ENCODE assay signal across 1 cellular context in the genomic region with DNA sequence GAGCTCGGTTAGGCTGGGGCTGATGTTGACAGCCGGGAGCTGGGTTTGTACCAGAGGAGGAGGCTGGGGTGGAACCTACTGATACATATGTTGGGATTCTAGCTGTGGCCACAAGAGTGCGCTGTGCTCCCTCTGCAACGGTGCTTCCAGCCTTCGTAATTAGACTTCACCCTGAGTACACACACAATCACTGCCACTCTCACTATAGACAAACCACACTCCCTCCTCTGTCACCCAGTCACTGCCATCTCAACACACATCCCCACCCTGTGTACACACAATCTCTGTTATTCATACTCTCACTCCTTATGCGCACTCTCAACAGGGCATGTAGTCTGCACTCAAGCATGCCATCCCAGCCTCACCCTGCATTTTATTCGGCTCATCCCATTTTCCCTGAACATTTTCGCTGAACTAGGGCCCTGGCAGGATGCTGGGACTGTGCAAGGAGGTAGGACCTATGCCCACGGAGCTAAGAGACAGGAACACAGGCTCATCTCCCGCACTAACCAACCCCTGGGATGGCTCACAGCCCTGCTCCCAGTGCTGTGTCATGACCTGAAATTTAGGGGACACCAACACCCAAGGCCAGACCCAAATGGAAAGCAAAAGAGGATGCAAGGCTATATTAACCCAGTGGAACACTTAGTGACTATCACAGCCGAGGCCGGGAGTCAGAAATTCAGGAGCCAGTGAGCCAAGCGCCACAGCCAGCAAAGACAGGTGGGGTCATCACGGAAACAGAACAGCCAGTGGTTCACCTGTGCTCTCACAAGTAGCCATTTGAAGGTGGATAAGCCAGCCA.
TF ChIP-seq lines count a peak whose summit lies in the region.

No MANE protein-coding gene starts in this region.

TF ChIP-seq in HepG2, 621 proteins besides CTCF, POLR2A, EP300 and RAD21 (continues in another document):
- TF ChIP-seq, protein P1, sequence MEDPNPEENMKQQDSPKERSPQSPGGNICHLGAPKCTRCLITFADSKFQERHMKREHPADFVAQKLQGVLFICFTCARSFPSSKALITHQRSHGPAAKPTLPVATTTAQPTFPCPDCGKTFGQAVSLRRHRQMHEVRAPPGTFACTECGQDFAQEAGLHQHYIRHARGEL (CRISPR knock-in tag; IDR thresholded peaks at IDR 0.05), result no peak
- no peak for TF ChIP-seq ELF3 (CRISPR knock-in tag; IDR thresholded peaks at IDR 0.05)
- no peak for TF ChIP-seq DZIP1 (CRISPR knock-in tag; IDR thresholded peaks at IDR 0.05)
- TF ChIP-seq NFIB (CRISPR knock-in tag; IDR thresholded peaks at IDR 0.05; ENCODE audit: borderline replicate concordance), result no peak
- no peak for TF ChIP-seq STAT5B (CRISPR knock-in tag; IDR thresholded peaks at IDR 0.05)
- TF ChIP-seq ARNT2 (CRISPR knock-in tag; IDR thresholded peaks at IDR 0.05; ENCODE audit: low read depth), result no peak
- no peak for TF ChIP-seq ZNF382 (CRISPR knock-in tag; IDR thresholded peaks at IDR 0.05; ENCODE audit: borderline replicate concordance)
- TF ChIP-seq SPEN (CRISPR knock-in tag; IDR thresholded peaks at IDR 0.05; ENCODE audit: low read depth), result no peak
- no peak for TF ChIP-seq ISX (CRISPR knock-in tag; conservative IDR thresholded peaks at IDR 0.05)
- TF ChIP-seq MTF2 (CRISPR knock-in tag; IDR thresholded peaks at IDR 0.05; ENCODE audit: borderline replicate concordance), result no peak
- TF ChIP-seq HMGA1 (CRISPR knock-in tag; conservative IDR thresholded peaks at IDR 0.05), result no peak
- TF ChIP-seq, protein P2, sequence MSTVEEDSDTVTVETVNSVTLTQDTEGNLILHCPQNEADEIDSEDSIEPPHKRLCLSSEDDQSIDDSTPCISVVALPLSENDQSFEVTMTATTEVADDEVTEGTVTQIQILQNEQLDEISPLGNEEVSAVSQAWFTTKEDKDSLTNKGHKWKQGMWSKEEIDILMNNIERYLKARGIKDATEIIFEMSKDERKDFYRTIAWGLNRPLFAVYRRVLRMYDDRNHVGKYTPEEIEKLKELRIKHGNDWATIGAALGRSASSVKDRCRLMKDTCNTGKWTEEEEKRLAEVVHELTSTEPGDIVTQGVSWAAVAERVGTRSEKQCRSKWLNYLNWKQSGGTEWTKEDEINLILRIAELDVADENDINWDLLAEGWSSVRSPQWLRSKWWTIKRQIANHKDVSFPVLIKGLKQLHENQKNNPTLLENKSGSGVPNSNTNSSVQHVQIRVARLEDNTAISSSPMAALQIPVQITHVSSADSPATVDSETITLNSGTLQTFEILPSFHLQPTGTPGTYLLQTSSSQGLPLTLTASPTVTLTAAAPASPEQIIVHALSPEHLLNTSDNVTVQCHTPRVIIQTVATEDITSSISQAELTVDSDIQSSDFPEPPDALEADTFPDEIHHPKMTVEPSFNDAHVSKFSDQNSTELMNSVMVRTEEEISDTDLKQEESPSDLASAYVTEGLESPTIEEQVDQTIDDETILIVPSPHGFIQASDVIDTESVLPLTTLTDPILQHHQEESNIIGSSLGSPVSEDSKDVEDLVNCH (CRISPR knock-in tag; IDR thresholded peaks at IDR 0.05), result no peak
- TF ChIP-seq KDM5A (IDR thresholded peaks at IDR 0.05; ENCODE audit: borderline replicate concordance, low read length), result no peak
- TF ChIP-seq POGK (CRISPR knock-in tag; conservative IDR thresholded peaks at IDR 0.05), result no peak
- TF ChIP-seq ZNF251 (CRISPR knock-in tag; IDR thresholded peaks at IDR 0.05), result no peak
- TF ChIP-seq ARID3A (IDR thresholded peaks at IDR 0.05; ENCODE audit: low read depth, low read length), result no peak
- TF ChIP-seq RFX3 (CRISPR knock-in tag; IDR thresholded peaks at IDR 0.05), result no peak
- TF ChIP-seq, protein P3, sequence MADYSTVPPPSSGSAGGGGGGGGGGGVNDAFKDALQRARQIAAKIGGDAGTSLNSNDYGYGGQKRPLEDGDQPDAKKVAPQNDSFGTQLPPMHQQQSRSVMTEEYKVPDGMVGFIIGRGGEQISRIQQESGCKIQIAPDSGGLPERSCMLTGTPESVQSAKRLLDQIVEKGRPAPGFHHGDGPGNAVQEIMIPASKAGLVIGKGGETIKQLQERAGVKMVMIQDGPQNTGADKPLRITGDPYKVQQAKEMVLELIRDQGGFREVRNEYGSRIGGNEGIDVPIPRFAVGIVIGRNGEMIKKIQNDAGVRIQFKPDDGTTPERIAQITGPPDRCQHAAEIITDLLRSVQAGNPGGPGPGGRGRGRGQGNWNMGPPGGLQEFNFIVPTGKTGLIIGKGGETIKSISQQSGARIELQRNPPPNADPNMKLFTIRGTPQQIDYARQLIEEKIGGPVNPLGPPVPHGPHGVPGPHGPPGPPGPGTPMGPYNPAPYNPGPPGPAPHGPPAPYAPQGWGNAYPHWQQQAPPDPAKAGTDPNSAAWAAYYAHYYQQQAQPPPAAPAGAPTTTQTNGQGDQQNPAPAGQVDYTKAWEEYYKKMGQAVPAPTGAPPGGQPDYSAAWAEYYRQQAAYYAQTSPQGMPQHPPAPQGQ (CRISPR knock-in tag; IDR thresholded peaks at IDR 0.05; ENCODE audit: borderline replicate concordance), result no peak
- no peak for TF ChIP-seq PHF20 (CRISPR knock-in tag; IDR thresholded peaks at IDR 0.05)
- TF ChIP-seq ZNF646 (CRISPR knock-in tag; IDR thresholded peaks at IDR 0.05), result no peak
- TF ChIP-seq DMAP1 (CRISPR knock-in tag; IDR thresholded peaks at IDR 0.05), result no peak
- TF ChIP-seq ZFP90 (CRISPR knock-in tag; IDR thresholded peaks at IDR 0.05; ENCODE audit: borderline replicate concordance), result no peak
- no peak for TF ChIP-seq JARID2 (CRISPR knock-in tag; IDR thresholded peaks at IDR 0.05; ENCODE audit: insufficient replicate concordance)
- no peak for TF ChIP-seq LRRFIP1 (CRISPR knock-in tag; conservative IDR thresholded peaks at IDR 0.05)
- TF ChIP-seq RNF219 (CRISPR knock-in tag; IDR thresholded peaks at IDR 0.05), result no peak
